ENCODE assay signal across 9 cellular contexts in genomic region chr1:99645699-99646531, GRCh38. TPM values are rescaled to one million over a fixed set of nuclear protein-coding genes. Genes with fewer than 3 reads are reported as not detected.
A peak's percentile ranks its signal among the peaks of the same experiment; 100 is the strongest.
DNase-seq lines count a peak whose midpoint lies in the region; ATAC-seq, FAIRE-seq and TF ChIP-seq lines count a peak whose summit lies in the region.
"Had no signal": no experiment of that assay in that cellular context is flagged by ENCODE, and none has a peak within 500 bp of the region (broad histone marks: within the 10 kb centered on the region; RNA-seq: fewer than 3 reads in every experiment).

A gene with protein sequence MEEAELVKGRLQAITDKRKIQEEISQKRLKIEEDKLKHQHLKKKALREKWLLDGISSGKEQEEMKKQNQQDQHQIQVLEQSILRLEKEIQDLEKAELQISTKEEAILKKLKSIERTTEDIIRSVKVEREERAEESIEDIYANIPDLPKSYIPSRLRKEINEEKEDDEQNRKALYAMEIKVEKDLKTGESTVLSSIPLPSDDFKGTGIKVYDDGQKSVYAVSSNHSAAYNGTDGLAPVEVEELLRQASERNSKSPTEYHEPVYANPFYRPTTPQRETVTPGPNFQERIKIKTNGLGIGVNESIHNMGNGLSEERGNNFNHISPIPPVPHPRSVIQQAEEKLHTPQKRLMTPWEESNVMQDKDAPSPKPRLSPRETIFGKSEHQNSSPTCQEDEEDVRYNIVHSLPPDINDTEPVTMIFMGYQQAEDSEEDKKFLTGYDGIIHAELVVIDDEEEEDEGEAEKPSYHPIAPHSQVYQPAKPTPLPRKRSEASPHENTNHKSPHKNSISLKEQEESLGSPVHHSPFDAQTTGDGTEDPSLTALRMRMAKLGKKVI (plus strand): TSS chr1:99646113. CDS start chr1:99646318, 205 bp downstream.

- no peak within 1 kb of the TSS for H3K4me3 Mint-ChIP-seq in activated naive CD8-positive, alpha-beta T cell treated with anti-CD3 and anti-CD28 coated beads, Interleukin-2, amount 50 U/mL, for 24 hours
- H3K4me3 Mint-ChIP-seq: activated naive CD8-positive, alpha-beta T cell treated with anti-CD3 and anti-CD28 coated beads, Interleukin-2, amount 10 ng/mL, durations not matched to agents 7 days and 5 days had no signal

- no peak within 1 kb of the TSS for H3K4me3 ChIP-seq in trophoblast cell (ENCODE audit: low read depth, low read length)

- H3K36me3 Mint-ChIP-seq in activated naive CD8-positive, alpha-beta T cell treated with anti-CD3 and anti-CD28 coated beads, Interleukin-2, amount 50 U/mL, for 24 hours (ENCODE audit: low read depth), result no peaks in the 10 kb centered on the region
- H3K36me3 Mint-ChIP-seq: activated naive CD8-positive, alpha-beta T cell treated with anti-CD3 and anti-CD28 coated beads, Interleukin-2, amount 10 ng/mL, durations not matched to agents 7 days and 5 days had no signal

- H3K4ac ChIP-seq in trophoblast cell (ENCODE audit: low read depth, low read length), result no peak within 1 kb of the TSS

- no peak within 1 kb of the TSS for H4K8ac ChIP-seq in trophoblast cell (ENCODE audit: low read depth, low read length)

- no peak within 1 kb of the TSS for H4K12ac ChIP-seq in trophoblast cell (ENCODE audit: low read depth, low read length)

- no peak for ATAC-seq in activated naive CD8-positive, alpha-beta T cell treated with anti-CD3 and anti-CD28 coated beads, Interleukin-2, amount 50 U/mL, for 24 hours
- ATAC-seq in GM19463 (IDR thresholded peaks at IDR 0.05; ENCODE audit: unreplicated experiment) (no peak), HG03571 (IDR thresholded peaks at IDR 0.05; ENCODE audit: unreplicated experiment) (no peak)

- WGBS in trophoblast cell (ENCODE audit: extremely low coverage, insufficient coverage, insufficient read length), result no CpG with 5 or more reads among the region's 17 CpGs

- H3K4me1 ChIP-seq in trophoblast cell (ENCODE audit: control insufficient read depth in 1 of 2, insufficient read depth in 2 of 2, low read length in 2 of 2), result peaks cover 0 to 2% of the 10 kb centered on the region in 2 experiments

- no peaks in the 10 kb centered on the region for H3K79me1 ChIP-seq in trophoblast cell (ENCODE audit: low read length)

- DNase-seq in DMS153 treated with DMSO at 0.1 percent for 48 hours (lab: John Stamatoyannopoulos, UW; ENCODE audit: unreplicated experiment), result peak; percentile 51
- DNase-seq in RWPE1 (ENCODE audit: low spot score), result peak; percentile 32
- DNase-seq in frontal cortex (ENCODE audit: low spot score in 2 of 2), result no peak
- peak; percentile 4 to 35 for DNase-seq in trophoblast cell
- no peak for DNase-seq in activated naive CD8-positive, alpha-beta T cell treated with anti-CD3 and anti-CD28 coated beads, Interleukin-2, amount 50 U/mL, for 24 hours
- no peak for DNase-seq in activated CD4-positive, alpha-beta T cell treated with anti-CD3 and anti-CD28 coated beads for 48 hours
- DNase-seq: activated naive CD8-positive, alpha-beta T cell treated with anti-CD3 and anti-CD28 coated beads, Interleukin-2, amount 10 ng/mL, durations not matched to agents 7 days and 5 days had no signal

- CTCF ChIA-PET in RWPE1 (lab: Yijun Ruan, JAX), result interaction anchor here (0.5 to 1.0 kb wide), 3 partner anchors 112 to 539 kb away, joined by 3 to 5 read pairs (median 3); no protein-coding TSS in a partner anchor

- H3K27me3 ChIP-seq in trophoblast cell (ENCODE audit: insufficient read depth, low read length), result no peaks in the 10 kb centered on the region

- H4K91ac ChIP-seq in trophoblast cell (ENCODE audit: low read depth, low read length), result no peak within 1 kb of the TSS

- H3K4me1 Mint-ChIP-seq in activated naive CD8-positive, alpha-beta T cell treated with anti-CD3 and anti-CD28 coated beads, Interleukin-2, amount 50 U/mL, for 24 hours, result no peaks in the 10 kb centered on the region

- TF ChIP-seq CTCF in RWPE1 (conservative IDR thresholded peaks at IDR 0.05; ENCODE audit: low read depth), result no peak

- no peak within 1 kb of the TSS for H3K18ac ChIP-seq in trophoblast cell (ENCODE audit: low read length)

- no peak within 1 kb of the TSS for H3K14ac ChIP-seq in trophoblast cell (ENCODE audit: low read length)

- peaks cover 20% of the 10 kb centered on the region for H3K27me3 Mint-ChIP-seq in activated naive CD8-positive, alpha-beta T cell treated with anti-CD3 and anti-CD28 coated beads, Interleukin-2, amount 50 U/mL, for 24 hours

- H3K36me3 ChIP-seq in trophoblast cell (ENCODE audit: control insufficient read depth in 1 of 2, insufficient read depth in 2 of 2, low read length in 2 of 2), result no peaks in the 10 kb centered on the region

- H3K27ac ChIP-seq in RWPE1 (peak within 1 kb of the TSS; percentile 96), trophoblast cell (ENCODE audit: low read depth, low read length) (peak within 1 kb of the TSS; percentile 60)

- POLR2A ChIA-PET in RWPE1 (lab: Yijun Ruan, JAX; ENCODE audit: low non-redundant PET), result no interaction called here

- no peak within 1 kb of the TSS for H2BK120ac ChIP-seq in trophoblast cell (ENCODE audit: insufficient read depth, low read length, poor library complexity)

- H2AK5ac ChIP-seq in trophoblast cell (ENCODE audit: low read length), result no peak within 1 kb of the TSS

- H3K27ac Mint-ChIP-seq in activated naive CD8-positive, alpha-beta T cell treated with anti-CD3 and anti-CD28 coated beads, Interleukin-2, amount 50 U/mL, for 24 hours, result no peak within 1 kb of the TSS
- H3K27ac Mint-ChIP-seq: activated naive CD8-positive, alpha-beta T cell treated with anti-CD3 and anti-CD28 coated beads, Interleukin-2, amount 10 ng/mL, durations not matched to agents 7 days and 5 days had no signal

- peak within 1 kb of the TSS; percentile 57 for H3K4me2 ChIP-seq in trophoblast cell (ENCODE audit: low read length)

- H2BK5ac ChIP-seq in trophoblast cell (ENCODE audit: low read depth, low read length, poor library complexity), result no peak within 1 kb of the TSS

- FAIRE-seq in frontal cortex (lab: Jason Lieb, UNC), result no peak

- no peaks in the 10 kb centered on the region for H3K79me2 ChIP-seq in trophoblast cell (ENCODE audit: control insufficient read depth, insufficient read depth, low read length, poor library complexity)

- no peak within 1 kb of the TSS for H3K23ac ChIP-seq in trophoblast cell (ENCODE audit: low read length)

- H2AFZ ChIP-seq in trophoblast cell (ENCODE audit: insufficient read depth, low read length, poor library complexity), result peak within 1 kb of the TSS; percentile 6

- no peaks in the 10 kb centered on the region for H3K9me3 Mint-ChIP-seq in activated naive CD8-positive, alpha-beta T cell treated with anti-CD3 and anti-CD28 coated beads, Interleukin-2, amount 50 U/mL, for 24 hours
- H3K9me3 Mint-ChIP-seq: activated naive CD8-positive, alpha-beta T cell treated with anti-CD3 and anti-CD28 coated beads, Interleukin-2, amount 10 ng/mL, durations not matched to agents 7 days and 5 days had no signal

- no peak within 1 kb of the TSS for H2BK12ac ChIP-seq in trophoblast cell (ENCODE audit: low read length)

- H3K9me3 ChIP-seq in trophoblast cell (ENCODE audit: insufficient read depth, low read depth, low read length), result no peaks in the 10 kb centered on the region

- H3K9ac ChIP-seq in trophoblast cell (ENCODE audit: low read length), result no peak within 1 kb of the TSS

RNA-seq across cellular contexts. Expression of the gene that starts here (rescaled TPM):
- total RNA-seq in frontal cortex, result 40.8 TPM
- polyA plus RNA-seq in trophoblast cell (2013), result 0.35 and 0.42 TPM in 2 replicates
- total RNA-seq: activated naive CD8-positive, alpha-beta T cell treated with anti-CD3 and anti-CD28 coated beads, Interleukin-2, amount 10 ng/mL, durations not matched to agents 7 days and 5 days had no signal

Comparison
In these comparisons a context has a peak if more than half of its experiments do, and no peak if none do; other contexts are left out.
1. DNase-seq: peak in DMS153 treated with DMSO at 0.1 percent for 48 hours (single experiment), RWPE1 (single experiment) and trophoblast cell (2 of 2); none in frontal cortex (0 of 2), activated naive CD8-positive, alpha-beta T cell treated with anti-CD3 and anti-CD28 coated beads, Interleukin-2, amount 50 U/mL, for 24 hours (single experiment) and activated CD4-positive, alpha-beta T cell treated with anti-CD3 and anti-CD28 coated beads for 48 hours (single experiment).